17 cellular contexts compared by ENCODE assay signal in genomic region chr17:64151016-64151368, GRCh38. TPM values are rescaled to one million over a fixed set of nuclear protein-coding genes. Genes with fewer than 3 reads are reported as not detected.
DNase-seq lines count a peak whose midpoint lies in the region; ATAC-seq and TF ChIP-seq lines count a peak whose summit lies in the region.
"Had no signal": no experiment of that assay in that cellular context is flagged by ENCODE, and none has a peak within 500 bp of the region (broad histone marks: within the 10 kb centered on the region; RNA-seq: fewer than 3 reads in every experiment).

No MANE protein-coding gene starts in this region.

- no peaks in the 10 kb centered on the region for H3K27me3 Mint-ChIP-seq in activated T-helper 17 cell treated with anti-CD3 and anti-CD28 coated beads, Interleukin-2, amount 50 U/mL, for 72 hours
- H3K27me3 Mint-ChIP-seq in activated naive CD8-positive, alpha-beta T cell treated with anti-CD3 and anti-CD28 coated beads, Interleukin-2, amount 50 U/mL, for 24 hours: no peaks in the 10 kb centered on the region
- H3K27me3 Mint-ChIP-seq: CD4-positive, CD25-positive, alpha-beta regulatory T cell had no signal

- DNase-seq in heart left ventricle (no peak), Right ventricle myocardium superior (no peak), right lobe of liver (no peak), upper lobe of right lung (no peak), T1000 (lab: John Stamatoyannopoulos, UW) (no peak), left colon (no peak)
- no peak for DNase-seq in activated naive CD8-positive, alpha-beta T cell treated with anti-CD3 and anti-CD28 coated beads, Interleukin-2, amount 50 U/mL, for 24 hours
- DNase-seq: Calu3; CD4-positive, CD25-positive, alpha-beta regulatory T cell; DND-41; GDM1; NCI-H1092; NCI-H2227 treated with DMSO at 0.1 percent for 48 hours; NCI-H526 had no signal

- H3K9me3 ChIP-seq in heart left ventricle (no peaks in the 10 kb centered on the region), right lobe of liver (no peaks in the 10 kb centered on the region), upper lobe of right lung (no peaks in the 10 kb centered on the region)

- H3K36me3 Mint-ChIP-seq in activated T-helper 17 cell treated with anti-CD3 and anti-CD28 coated beads, Interleukin-2, amount 50 U/mL, for 72 hours (ENCODE audit: low read depth): peaks cover 46% of the 10 kb centered on the region
- H3K36me3 Mint-ChIP-seq in activated naive CD8-positive, alpha-beta T cell treated with anti-CD3 and anti-CD28 coated beads, Interleukin-2, amount 50 U/mL, for 24 hours (ENCODE audit: low read depth): peaks cover 39% of the 10 kb centered on the region

- 97 to 100% (median 99%) methylated on average over 1 of the region's 1 CpG for WGBS in heart left ventricle, 4 donors
- WGBS in right lobe of liver (ENCODE audit: insufficient coverage, low coverage, low lambda C conversion rate, missing lambda C conversion rate): 82% methylated on average over 1 of the region's 1 CpG

- peaks cover 0 to 49% (median 19%) of the 10 kb centered on the region in 9 donors for H3K36me3 ChIP-seq in heart left ventricle
- H3K36me3 ChIP-seq in right lobe of liver: peaks cover 0 to 10% (median 0%) of the 10 kb centered on the region in 4 donors
- H3K36me3 ChIP-seq in upper lobe of right lung: peaks cover 25% of the 10 kb centered on the region

- no peaks in the 10 kb centered on the region for H3K9me3 Mint-ChIP-seq in activated T-helper 17 cell treated with anti-CD3 and anti-CD28 coated beads, Interleukin-2, amount 50 U/mL, for 72 hours
- no peaks in the 10 kb centered on the region for H3K9me3 Mint-ChIP-seq in activated naive CD8-positive, alpha-beta T cell treated with anti-CD3 and anti-CD28 coated beads, Interleukin-2, amount 50 U/mL, for 24 hours
- H3K9me3 Mint-ChIP-seq: CD4-positive, CD25-positive, alpha-beta regulatory T cell; GM23338 had no signal

- TF ChIP-seq CTCF in heart left ventricle (IDR thresholded peaks at IDR 0.05): no peak
- TF ChIP-seq CTCF in right lobe of liver (IDR thresholded peaks at IDR 0.05): no peak
- no peak for TF ChIP-seq CTCF in upper lobe of right lung (IDR thresholded peaks at IDR 0.05)

- peak overlapping the region; percentile 74 for H3K27ac Mint-ChIP-seq in activated T-helper 17 cell treated with anti-CD3 and anti-CD28 coated beads, Interleukin-2, amount 50 U/mL, for 72 hours
- H3K27ac Mint-ChIP-seq in activated naive CD8-positive, alpha-beta T cell treated with anti-CD3 and anti-CD28 coated beads, Interleukin-2, amount 50 U/mL, for 24 hours: no peak overlapping the region
- H3K27ac Mint-ChIP-seq: CD4-positive, CD25-positive, alpha-beta regulatory T cell; GM23338 had no signal

- H3K4me1 ChIP-seq in heart left ventricle (peaks cover 26 to 87% (median 76%) of the 10 kb centered on the region in 12 donors), right lobe of liver (peaks cover 0 to 76% (median 36%) of the 10 kb centered on the region in 4 donors), upper lobe of right lung (peaks cover 66% of the 10 kb centered on the region)

- H3K27ac ChIP-seq in heart left ventricle (peak overlapping the region in 10 of 12 donors; percentile 27 to 97 (median 92)), right lobe of liver (peak overlapping the region; percentile 7 to 96 (median 63)), upper lobe of right lung (peak overlapping the region; percentile 12)

- no peak overlapping the region for H3K4me3 ChIP-seq in heart left ventricle
- H3K4me3 ChIP-seq in right lobe of liver: no peak overlapping the region
- no peak overlapping the region for H3K4me3 ChIP-seq in upper lobe of right lung
- H3K4me3 ChIP-seq: GM23338, K562 had no signal

- ATAC-seq in heart left ventricle: no peak
- no peak for ATAC-seq in Right ventricle myocardium superior (ENCODE audit: poor library complexity)
- ATAC-seq in activated T-helper 17 cell treated with anti-CD3 and anti-CD28 coated beads, Interleukin-2, amount 50 U/mL, for 72 hours (replicated peaks): no peak
- no peak for ATAC-seq in right lobe of liver
- ATAC-seq in upper lobe of right lung: no peak
- ATAC-seq in activated naive CD8-positive, alpha-beta T cell treated with anti-CD3 and anti-CD28 coated beads, Interleukin-2, amount 50 U/mL, for 24 hours: no peak
- no peak for ATAC-seq in left colon
- ATAC-seq: GM23338, K562 had no signal

- no peaks in the 10 kb centered on the region for H3K27me3 ChIP-seq in heart left ventricle
- H3K27me3 ChIP-seq in right lobe of liver: no peaks in the 10 kb centered on the region
- no peaks in the 10 kb centered on the region for H3K27me3 ChIP-seq in upper lobe of right lung

- intact Hi-C loops in heart left ventricle (cut with DNase I) (loop anchor here in 3 of 10 donors (5.0 to 10.0 kb wide), 5 partner anchors 54 to 354 kb away; partner anchors contain the start of genes CEP95 (in 1 of the 3) and DDX5 (in 1 of the 3)), Right ventricle myocardium superior (cut with DNase I) (no loop called here), right lobe of liver (cut with DNase I) (loop anchor here in 1 of 2 donors (10.0 kb wide), 1 partner anchor 114 kb away; the partner anchor contains the start of gene TEX2), upper lobe of right lung (cut with DNase I) (no loop called here), left colon (cut with DNase I, micrococcal nuclease) (loop anchor here in 1 of 2 donors (10.0 kb wide), 1 partner anchor 114 kb away; the partner anchor contains the start of gene TEX2)

- TF ChIP-seq POLR2A in heart left ventricle (IDR thresholded peaks at IDR 0.05) (no peak), right lobe of liver (IDR thresholded peaks at IDR 0.05) (no peak)

- H3K4me1 Mint-ChIP-seq in activated T-helper 17 cell treated with anti-CD3 and anti-CD28 coated beads, Interleukin-2, amount 50 U/mL, for 72 hours: peaks cover 15% of the 10 kb centered on the region
- H3K4me1 Mint-ChIP-seq in activated naive CD8-positive, alpha-beta T cell treated with anti-CD3 and anti-CD28 coated beads, Interleukin-2, amount 50 U/mL, for 24 hours: peaks cover 17% of the 10 kb centered on the region

- no peak overlapping the region for H3K4me3 Mint-ChIP-seq in activated T-helper 17 cell treated with anti-CD3 and anti-CD28 coated beads, Interleukin-2, amount 50 U/mL, for 72 hours
- H3K4me3 Mint-ChIP-seq in activated naive CD8-positive, alpha-beta T cell treated with anti-CD3 and anti-CD28 coated beads, Interleukin-2, amount 50 U/mL, for 24 hours: no peak overlapping the region
- H3K4me3 Mint-ChIP-seq: CD4-positive, CD25-positive, alpha-beta regulatory T cell; GM23338 had no signal

RNA-seq across cellular contexts. Expression of gene ERN1, which starts 21.0 kb away (rescaled TPM):
- total RNA-seq in heart left ventricle: 10 to 100 TPM in 4 of 9 donors, 1 to 10 TPM in 5; 5.1 to 18.7 (median 9.1) TPM
- polyA plus RNA-seq in heart left ventricle: 1 to 10 TPM; 1.5 to 4.7 TPM
- 6.7 TPM for total RNA-seq in Right ventricle myocardium superior
- total RNA-seq in activated T-helper 17 cell treated with anti-CD3 and anti-CD28 coated beads, Interleukin-2, amount 50 U/mL, for 72 hours: 10 to 100 TPM; 42.2 to 93.3 TPM
- 10 to 100 TPM; 22.7 to 47.6 (median 28.7) TPM for total RNA-seq in right lobe of liver
- 52.6 TPM for total RNA-seq in upper lobe of right lung
- 10 to 100 TPM; 19.9 to 25.6 TPM for total RNA-seq in left colon

Comparison
In these comparisons a context has a peak if more than half of its experiments do, and no peak if none do; other contexts are left out.
1. H3K27ac ChIP-seq: peak in every context shown above with its lines; median percentile 92 in heart left ventricle; 63 in right lobe of liver; 12 in upper lobe of right lung.